8 cellular contexts compared by ENCODE assay signal in genomic region chr6:87407531-87407895, GRCh38. TPM values are rescaled to one million over a fixed set of nuclear protein-coding genes. Genes with fewer than 3 reads are reported as not detected.
DNase-seq lines count a peak whose midpoint lies in the region; ATAC-seq, FAIRE-seq and TF ChIP-seq lines count a peak whose summit lies in the region.

No MANE protein-coding gene starts in this region.

- TF ChIP-seq CTCF in CD8-positive, alpha-beta T cell (IDR thresholded peaks at IDR 0.05), result no peak
- TF ChIP-seq CTCF in SK-N-SH (IDR thresholded peaks at IDR 0.05) (no peak), H1 (IDR thresholded peaks at IDR 0.05; ENCODE audit: control extremely low read depth in 1 of 3, insufficient read depth in 1 of 3, low read depth in 1 of 3, low read length in 3 of 3) (no peak)

- H3K18ac ChIP-seq in H1 (ENCODE audit: extremely low read depth, low read length), result no peak overlapping the region

- peaks cover 17% of the 10 kb centered on the region for H3K27me3 Mint-ChIP-seq in CD8-positive, alpha-beta T cell (ENCODE audit: low read depth)

- H3K36me3 ChIP-seq in CD8-positive, alpha-beta T cell (ENCODE audit: insufficient read depth, low read length), result no peaks in the 10 kb centered on the region
- H3K36me3 ChIP-seq in SK-N-SH (replicated peaks in 1 of 2; ENCODE audit: control insufficient read depth in 1 of 2, insufficient read depth in 2 of 2, low read length in 1 of 2) (no peaks in the 10 kb centered on the region), H1 (ENCODE audit: control insufficient read depth in 2 of 4, insufficient read depth in 4 of 4, low read length in 3 of 4) (no peaks in the 10 kb centered on the region), aorta (ENCODE audit: control insufficient read depth in 1 of 2, insufficient read depth in 2 of 2, low read length in 1 of 2) (no peaks in the 10 kb centered on the region)

- no peak overlapping the region for H2BK12ac ChIP-seq in H1 (ENCODE audit: low read depth, low read length)

- no peaks in the 10 kb centered on the region; the same call in 1 of the 2 replicates for H3K23me2 ChIP-seq in H1 (ENCODE audit: low read depth, low read length)

- no peak for FAIRE-seq in H1 (lab: Jason Lieb, UNC)

- H2BK120ac ChIP-seq in H1 (replicated peaks; ENCODE audit: low read depth, low read length), result no peak overlapping the region

- no peak overlapping the region for H2BK5ac ChIP-seq in H1 (ENCODE audit: low read depth, low read length)

- H3K9ac ChIP-seq in SK-N-SH (peak overlapping the region; percentile 56), H1 (replicated peaks in 1 of 4; ENCODE audit: extremely low read depth in 1 of 4, low read depth in 3 of 4, low read length in 3 of 4) (no peak overlapping the region)

- H3F3A ChIP-seq in SK-N-SH (replicated peaks; ENCODE audit: insufficient read depth), result peaks cover 8% of the 10 kb centered on the region

- H3K4me3 Mint-ChIP-seq in CD8-positive, alpha-beta T cell, result peak overlapping the region; percentile 87

- H3K9me3 Mint-ChIP-seq in CD8-positive, alpha-beta T cell, result no peaks in the 10 kb centered on the region

- no peak overlapping the region for H3K4ac ChIP-seq in H1 (replicated peaks; ENCODE audit: insufficient read length, low read depth, low read length)

- H2AK5ac ChIP-seq in H1 (ENCODE audit: low read depth, low read length), result no peak overlapping the region

- intact Hi-C loops in CD8-positive, alpha-beta T cell (cut with DNase I, micrococcal nuclease), result loop anchor here in 1 of 2 experiments (5.0 to 10.0 kb wide), 6 partner anchors 85 to 1733 kb away; partner anchors contain the start of genes AKIRIN2, ORC3, RNGTT and SMIM8
- intact Hi-C loops in aorta (cut with DNase I), result loop anchor here in 1 of 2 donors (5.0 kb wide), 1 partner anchor 65 kb away; the partner anchor contains the start of gene SLC35A1

- ATAC-seq in CD8-positive, alpha-beta T cell, result no peak
- peak; percentile 13 for ATAC-seq in GM19351 (IDR thresholded peaks at IDR 0.05; ENCODE audit: unreplicated experiment)
- ATAC-seq in HG03520 (IDR thresholded peaks at IDR 0.05; ENCODE audit: unreplicated experiment), result peak; percentile 18
- ATAC-seq in aorta (ENCODE audit: low FRiP score), result peak; percentile 75

- peaks cover 3% of the 10 kb centered on the region for H3K27me3 ChIP-seq in CD8-positive, alpha-beta T cell (ENCODE audit: insufficient read depth, low read length)
- H3K27me3 ChIP-seq in SK-N-SH (ENCODE audit: insufficient read depth), result no peaks in the 10 kb centered on the region
- H3K27me3 ChIP-seq in H1 (replicated peaks in 1 of 4; ENCODE audit: control insufficient read depth in 3 of 4, extremely low read depth in 1 of 4, insufficient read depth in 3 of 4, low read length in 3 of 4), result no peaks in the 10 kb centered on the region
- H3K27me3 ChIP-seq in mononuclear cell (ENCODE audit: insufficient read depth, low read length), result peaks cover 10% of the 10 kb centered on the region
- no peaks in the 10 kb centered on the region for H3K27me3 ChIP-seq in aorta (ENCODE audit: control insufficient read depth in 1 of 2, insufficient read depth in 2 of 2, low read length in 1 of 2)

- H3K4me2 ChIP-seq in SK-N-SH (peak overlapping the region; percentile 73), H1 (ENCODE audit: insufficient read depth in 1 of 2, low read depth in 2 of 2, low read length in 2 of 2) (peak overlapping the region; percentile 74 to 86)

- H3K27ac ChIP-seq in CD8-positive, alpha-beta T cell (ENCODE audit: low read depth, low read length), result no peak overlapping the region
- peak overlapping the region; percentile 44 to 87 for H3K27ac ChIP-seq in SK-N-SH (ENCODE audit: low read depth in 2 of 2, low read length in 1 of 2)
- H3K27ac ChIP-seq in H1 (ENCODE audit: low read depth, low read length), result no peak overlapping the region
- H3K27ac ChIP-seq in aorta (ENCODE audit: low read depth in 1 of 2, low read length in 2 of 2), result no peak overlapping the region

- H2AFZ ChIP-seq in SK-N-SH (ENCODE audit: low read depth), result peak overlapping the region; percentile 99
- H2AFZ ChIP-seq in H1 (ENCODE audit: low read length), result peak overlapping the region; percentile 91

- TF ChIP-seq EP300 in SK-N-SH (IDR thresholded peaks at IDR 0.05; ENCODE audit: borderline replicate concordance in 1 of 2, low read depth in 1 of 2, low read length in 1 of 2) (no peak), H1 (IDR thresholded peaks at IDR 0.05; ENCODE audit: borderline replicate concordance in 1 of 2, low read depth in 2 of 2, low read length in 2 of 2) (no peak)

- H3K23ac ChIP-seq in H1 (ENCODE audit: insufficient read length), result no peak overlapping the region

- CTCF ChIA-PET in CD8-positive, alpha-beta T cell (lab: Charles Lee), result interaction anchor here (2.1 kb wide), 1 partner anchor 14 kb away, joined by 7 read pairs; no protein-coding TSS in a partner anchor
- CTCF ChIA-PET in SK-N-SH (lab: Yijun Ruan, JAX) (interaction anchor here (2.2 kb wide), 1 partner anchor 15 kb away, joined by 10 read pairs; no protein-coding TSS in a partner anchor), H1 (lab: Charles Lee; ENCODE audit: partially characterized antibody) (interaction anchor here (1.1 kb wide), 1 partner anchor 76 kb away, joined by 3 read pairs; no protein-coding TSS in a partner anchor)

- no peak for TF ChIP-seq RAD21 in SK-N-SH (IDR thresholded peaks at IDR 0.05; ENCODE audit: low read length)
- TF ChIP-seq RAD21 in H1 (IDR thresholded peaks at IDR 0.05 in 1 of 2, conservative IDR thresholded peaks at IDR 0.05 in 1 of 2; ENCODE audit: low read depth in 2 of 2, low read length in 2 of 2), result no peak

- no peaks in the 10 kb centered on the region for H3K36me3 Mint-ChIP-seq in CD8-positive, alpha-beta T cell

- H2BK15ac ChIP-seq in H1 (ENCODE audit: low read length), result no peak overlapping the region

- H3K4me3 ChIP-seq in CD8-positive, alpha-beta T cell (ENCODE audit: low read depth, low read length), result peak overlapping the region; percentile 65
- H3K4me3 ChIP-seq in SK-N-SH (ENCODE audit: low read depth in 2 of 2, low read length in 1 of 2) (peak overlapping the region; percentile 93 to 96), H1 (ENCODE audit: extremely low read depth in 1 of 4, insufficient read depth in 2 of 4, low read depth in 3 of 4, low read length in 4 of 4) (peak overlapping the region; percentile 49 to 95 (median 92)), mononuclear cell (ENCODE audit: low read length) (peak overlapping the region; percentile 70), aorta (ENCODE audit: low read length in 2 of 2) (peak overlapping the region; percentile 55 to 58)

- no peak for TF ChIP-seq POLR2A in H1 (IDR thresholded peaks at IDR 0.05; ENCODE audit: control extremely low read depth in 1 of 2, low read depth in 2 of 2, low read length in 2 of 2)

- peaks cover 7% of the 10 kb centered on the region for H3K4me1 Mint-ChIP-seq in CD8-positive, alpha-beta T cell (ENCODE audit: low read depth)

- H3K79me1 ChIP-seq in H1 (ENCODE audit: low read depth, low read length), result no peaks in the 10 kb centered on the region

- H3K9me2 ChIP-seq in SK-N-SH, result no peaks in the 10 kb centered on the region

- H4K20me1 ChIP-seq in SK-N-SH (ENCODE audit: insufficient read depth), result no peaks in the 10 kb centered on the region
- no peaks in the 10 kb centered on the region for H4K20me1 ChIP-seq in H1 (replicated peaks in 1 of 2; ENCODE audit: control insufficient read depth in 1 of 2, insufficient read depth in 2 of 2, low read length in 2 of 2)

- H3K56ac ChIP-seq in H1 (replicated peaks; ENCODE audit: insufficient read length, low read depth, low read length), result no peak overlapping the region

- H3K9me3 ChIP-seq in CD8-positive, alpha-beta T cell (ENCODE audit: low read length), result no peaks in the 10 kb centered on the region
- H3K9me3 ChIP-seq in SK-N-SH (no peaks in the 10 kb centered on the region), H1 (ENCODE audit: insufficient read depth in 2 of 2, low read depth in 1 of 2, low read length in 1 of 2) (no peaks in the 10 kb centered on the region), mononuclear cell (ENCODE audit: low read depth, low read length) (no peaks in the 10 kb centered on the region), aorta (ENCODE audit: control insufficient read depth, low read length) (no peaks in the 10 kb centered on the region)

- H4K8ac ChIP-seq in H1 (ENCODE audit: extremely low read depth, insufficient read depth, low read length), result no peak overlapping the region

- POLR2A ChIA-PET in CD8-positive, alpha-beta T cell (lab: Charles Lee), result interaction anchor here (1.0 to 2.1 kb wide), 2 partner anchors 13 to 295 kb away, joined by 3 to 6 read pairs; partner anchors contain the start of gene AKIRIN2
- POLR2A ChIA-PET in SK-N-SH (lab: Yijun Ruan, JAX), result no interaction called here
- POLR2A ChIA-PET in H1 (lab: Charles Lee; ENCODE audit: partially characterized antibody), result no interaction called here

- H3K79me2 ChIP-seq in SK-N-SH (ENCODE audit: insufficient read depth) (no peaks in the 10 kb centered on the region), H1 (ENCODE audit: control insufficient read depth in 1 of 2, insufficient read depth in 2 of 2, low read length in 2 of 2) (no peaks in the 10 kb centered on the region)

- WGBS in SK-N-SH (ENCODE audit: low lambda C conversion rate), result 2% methylated on average over 10 of the region's 10 CpGs
- WGBS in H1 (ENCODE audit: extremely low coverage in 1 of 2, insufficient coverage in 1 of 2, insufficient read length in 1 of 2, insufficient replicate concordance in 2 of 2, low coverage in 1 of 2, low lambda C conversion rate in 2 of 2, missing lambda C conversion rate in 1 of 2), 2 experiments, result 6% methylated on average over 10 of the region's 10 CpGs; no CpG with 5 or more reads in 1 of the 2 experiments
- WGBS in aorta, 2 donors, result 0% methylated on average over 10 of the region's 10 CpGs

- no peak overlapping the region for H4K5ac ChIP-seq in H1 (ENCODE audit: insufficient read length, low read depth, low read length)

- no peak overlapping the region for H3K14ac ChIP-seq in H1 (ENCODE audit: insufficient read length)

- H4K91ac ChIP-seq in H1 (replicated peaks; ENCODE audit: insufficient read length, low read length), result no peak overlapping the region

- H3K27ac Mint-ChIP-seq in CD8-positive, alpha-beta T cell, result no peak overlapping the region

- peaks cover 10% of the 10 kb centered on the region for H3K4me1 ChIP-seq in CD8-positive, alpha-beta T cell (ENCODE audit: insufficient read depth, low read length)
- peaks cover 0 to 2% of the 10 kb centered on the region in 2 experiments; a peak in 1 of 4 replicates for H3K4me1 ChIP-seq in SK-N-SH (ENCODE audit: control insufficient read depth in 1 of 2, insufficient read depth in 2 of 2, low read depth in 1 of 2, low read length in 1 of 2)
- no peaks in the 10 kb centered on the region for H3K4me1 ChIP-seq in H1 (replicated peaks in 1 of 4; ENCODE audit: control insufficient read depth in 3 of 4, insufficient read depth in 4 of 4, low read length in 3 of 4)
- H3K4me1 ChIP-seq in mononuclear cell (ENCODE audit: insufficient read depth, low read length), result peaks cover 12% of the 10 kb centered on the region
- no peaks in the 10 kb centered on the region for H3K4me1 ChIP-seq in aorta (ENCODE audit: control insufficient read depth in 1 of 2, insufficient read depth in 2 of 2, low read length in 2 of 2)

- DNase-seq in CD8-positive, alpha-beta T cell, result peak in 1 of 7 experiments; percentile 1
- DNase-seq in SK-N-SH (no peak), H1 (ENCODE audit: low read depth in 1 of 2, low spot score in 2 of 2) (no peak), aorta (no peak), HPDE6-E6E7 (ENCODE audit: extremely low spot score) (no peak)

- no peak overlapping the region for H2BK20ac ChIP-seq in H1 (ENCODE audit: low read length)

RNA-seq across cellular contexts. Expression of gene CFAP206, which starts 0.3 kb away (rescaled TPM):
- total RNA-seq in CD8-positive, alpha-beta T cell, result not detected
- 0.46 and 0.78 TPM in 2 replicates for polyA plus RNA-seq in SK-N-SH (2012; rRNA removed)
- 0.54 and 0.68 TPM in 2 replicates for polyA plus RNA-seq in SK-N-SH (2012; cell fraction: cytosol; rRNA removed)
- polyA plus RNA-seq in SK-N-SH (2012; cell fraction: nucleus; rRNA removed), result 0.60 and 0.86 TPM in 2 replicates
- not detected in 2 replicates for total RNA-seq in H1 (2021; fragmentation: NEBNext Ultra II Directional; extraction: Animal tissue kit (Norgen Biotek cat#: 25700))
- not detected in 2 replicates for polyA plus RNA-seq in H1 (2011; rRNA removed)
- polyA plus RNA-seq in H1 (2011; cell fraction: cytosol; rRNA removed), result 0.05 TPM
- not detected for polyA plus RNA-seq in H1 (2011; cell fraction: nucleus; rRNA removed)
- polyA plus RNA-seq in H1 (2012, experiment 1 of 2), result not detected in 4 replicates
- polyA plus RNA-seq in H1 (2012, experiment 2 of 2), result not detected
- polyA plus RNA-seq in H1 (2013, experiment 1 of 2), result 0.04 TPM
- 0.07 TPM for polyA plus RNA-seq in H1 (2013, experiment 2 of 2)
- polyA minus RNA-seq in H1 (2011; rRNA and poly(A)+ RNA removed), result not detected in 2 replicates
- polyA minus RNA-seq in H1 (2011; cell fraction: cytosol; rRNA and poly(A)+ RNA removed), result not detected
- not detected for polyA minus RNA-seq in H1 (2011; cell fraction: nucleus; rRNA and poly(A)+ RNA removed)
- total RNA-seq in mononuclear cell, result not detected
- total RNA-seq in aorta, result under 1 TPM in 1 of 2 donors, not detected in 1; 0.45 TPM
- under 1 TPM in 1 of 2 donors, not detected in 1; 0.46 TPM for polyA plus RNA-seq in aorta

Comparison
In these comparisons a context has a peak if more than half of its experiments do, and no peak if none do; other contexts are left out.
1. H3K27ac ChIP-seq: peak in SK-N-SH (2 of 2); none in CD8-positive, alpha-beta T cell (single experiment), H1 (single experiment) and aorta (0 of 2).
2. Peak in every context shown above with its lines, with median percentiles within 50 percentile points of each other: H3K4me3 ChIP-seq.